Comparison of ENCODE assay signal across 8 cellular contexts in genomic region chr2:159712929-159713575, GRCh38. TPM values are rescaled to one million over a fixed set of nuclear protein-coding genes. Genes with fewer than 3 reads are reported as not detected.
A peak's percentile ranks its signal among the peaks of the same experiment; 100 is the strongest.
DNase-seq lines count a peak whose midpoint lies in the region; ATAC-seq and TF ChIP-seq lines count a peak whose summit lies in the region.

No MANE protein-coding gene starts in this region.

- peak; percentile 10 for ATAC-seq in CD4-positive, alpha-beta T cell (ENCODE audit: poor library complexity)
- ATAC-seq in GM21367 (IDR thresholded peaks at IDR 0.05; ENCODE audit: unreplicated experiment) = peak; percentile 6
- peak; percentile 8 for ATAC-seq in left lobe of liver
- no peak for ATAC-seq in HG03442 (IDR thresholded peaks at IDR 0.05; ENCODE audit: unreplicated experiment)

- H3K4me3 Mint-ChIP-seq in CD4-positive, alpha-beta T cell = peak overlapping the region; percentile 100
- peak overlapping the region; percentile 100 for H3K4me3 Mint-ChIP-seq in MCF 10A (ENCODE audit: unreplicated experiment)

- CTCF ChIA-PET in CD4-positive, alpha-beta T cell (lab: Charles Lee) = interaction anchor here (1.0 to 1.2 kb wide), 2 partner anchors 11 to 20 kb away, joined by 3 read pairs; no protein-coding TSS in a partner anchor
- CTCF ChIA-PET in MCF 10A (lab: Yijun Ruan, JAX) = interaction anchor here (0.6 to 2.3 kb wide), 10 partner anchors 9 to 1349 kb away, joined by 3 to 9 read pairs (median 3); no protein-coding TSS in a partner anchor

- H3K27ac ChIP-seq in CD4-positive, alpha-beta T cell (ENCODE audit: low read depth, low read length) = peak overlapping the region; percentile 98
- peak overlapping the region; percentile 76 for H3K27ac ChIP-seq in temporal lobe (ENCODE audit: low read depth, low read length)

- no TSS peak for BruUV-seq in MCF 10A (replicated peaks; lab: Mats Ljungman, UMichigan)

- no peak for DNase-seq in CD4-positive, alpha-beta T cell
- peak; percentile 20 for DNase-seq in M059J (ENCODE audit: low read depth)
- peak; percentile 28 for DNase-seq in MCF 10A (ENCODE audit: unreplicated experiment)
- no peak for DNase-seq in left lobe of liver (ENCODE audit: low spot score)
- no peak for DNase-seq in retina

- H3K27me3 ChIP-seq in CD4-positive, alpha-beta T cell (ENCODE audit: control insufficient read depth, insufficient read depth, low read length) = no peaks in the 10 kb centered on the region

- H3K4me1 Mint-ChIP-seq in CD4-positive, alpha-beta T cell (ENCODE audit: low read depth) = peaks cover 74% of the 10 kb centered on the region
- peaks cover 16% of the 10 kb centered on the region for H3K4me1 Mint-ChIP-seq in MCF 10A (ENCODE audit: insufficient read depth, unreplicated experiment)

- POLR2A ChIA-PET in CD4-positive, alpha-beta T cell (lab: Charles Lee) = interaction anchor here (0.8 to 2.4 kb wide), 20 partner anchors 8 to 1365 kb away, joined by 3 to 26 read pairs (median 4); partner anchors contain the start of genes BAZ2B, LY75 and WDSUB1
- POLR2A ChIA-PET in MCF 10A (lab: Yijun Ruan, JAX) = interaction anchor here (0.6 to 8.7 kb wide), 37 partner anchors 11 to 766 kb away, joined by 3 to 262 read pairs (median 4); partner anchors contain the start of genes BAZ2B and WDSUB1

- no peak for TF ChIP-seq CTCF in CD4-positive, alpha-beta T cell (IDR thresholded peaks at IDR 0.05)
- no peak for TF ChIP-seq CTCF in MCF 10A (IDR thresholded peaks at IDR 0.05; ENCODE audit: unreplicated experiment)

- H3K27me3 Mint-ChIP-seq in CD4-positive, alpha-beta T cell = no peaks in the 10 kb centered on the region
- H3K27me3 Mint-ChIP-seq in MCF 10A (ENCODE audit: insufficient read depth, unreplicated experiment) = no peaks in the 10 kb centered on the region

- intact Hi-C loops in CD4-positive, alpha-beta T cell (cut with DNase I, micrococcal nuclease) = loop anchor here (2.0 to 5.0 kb wide), 7 partner anchors 39 to 1449 kb away; partner anchors contain the start of genes BAZ2B (in 1 of the 2), RBMS1 (in 1 of the 2), TANK (in 1 of the 2) and WDSUB1 (in 1 of the 2)
- intact Hi-C loops in MCF 10A (cut with micrococcal nuclease) = loop anchor here (1.0 kb wide), 4 partner anchors 98 to 812 kb away; no protein-coding TSS in a partner anchor

- no peaks in the 10 kb centered on the region for H3K9me3 Mint-ChIP-seq in CD4-positive, alpha-beta T cell
- no peaks in the 10 kb centered on the region for H3K9me3 Mint-ChIP-seq in MCF 10A (ENCODE audit: unreplicated experiment)

- peaks cover 56% of the 10 kb centered on the region for H3K36me3 Mint-ChIP-seq in CD4-positive, alpha-beta T cell (ENCODE audit: low read depth)
- peaks cover 34% of the 10 kb centered on the region for H3K36me3 Mint-ChIP-seq in MCF 10A (ENCODE audit: insufficient read depth, unreplicated experiment)

- H3K27ac Mint-ChIP-seq in CD4-positive, alpha-beta T cell = peak overlapping the region; percentile 94
- H3K27ac Mint-ChIP-seq in MCF 10A (ENCODE audit: low read depth, unreplicated experiment) = peak overlapping the region; percentile 100

- no peaks in the 10 kb centered on the region for H3K9me3 ChIP-seq in CD4-positive, alpha-beta T cell (ENCODE audit: control insufficient read depth, low read length)

RNA-seq across cellular contexts. Expression of gene MARCHF7, which starts 0.7 kb away (rescaled TPM):
- 10 to 100 TPM; 58.1 to 61.4 TPM for total RNA-seq in CD4-positive, alpha-beta T cell
- 81.7 and 114 TPM in 2 replicates for total RNA-seq in M059J (2014; rRNA removed; shearing (Covaris generic))
- total RNA-seq in MCF 10A (2022) = 76.0 and 78.4 TPM in 2 replicates
- 25.3 TPM for total RNA-seq in left lobe of liver
- 144 TPM for total RNA-seq in temporal lobe

Comparison
In these comparisons a context has a peak if more than half of its experiments do, and no peak if none do; other contexts are left out.
1. DNase-seq: peak in M059J (single experiment) and MCF 10A (single experiment); none in CD4-positive, alpha-beta T cell (0 of 10), left lobe of liver (single experiment) and retina (single experiment).